8 cellular contexts compared by ENCODE assay signal in genomic region chrX:100410083-100410590, GRCh38. TPM values are rescaled to one million over a fixed set of nuclear protein-coding genes. Genes with fewer than 3 reads are reported as not detected.
DNase-seq lines count a peak whose midpoint lies in the region; ATAC-seq and TF ChIP-seq lines count a peak whose summit lies in the region.

Gene PCDH19, minus strand, starts transcription at chrX:100410273. Its CDS starts 1,676 bp downstream, at chrX:100408597.

- POLR2A ChIA-PET in IMR-90 (lab: Charles Lee; ENCODE audit: unreplicated experiment): no interaction called here

- H3K4me2 ChIP-seq in IMR-90 (ENCODE audit: low read depth, low read length) (peak within 1 kb of the TSS; percentile 55), neuronal stem cell (ENCODE audit: insufficient read depth, low read length, poor library complexity, severe bottlenecking) (peak within 1 kb of the TSS; percentile 66)

- H4K20me1 ChIP-seq in IMR-90 (ENCODE audit: insufficient read depth, low read length): no peaks in the 10 kb centered on the region

- H2BK15ac ChIP-seq in IMR-90 (ENCODE audit: low read depth, low read length) (no peak within 1 kb of the TSS), neuronal stem cell (ENCODE audit: low read length) (no peak within 1 kb of the TSS)

- ATAC-seq in IMR-90 (ENCODE audit: low read depth): peak; percentile 81
- peak; percentile 74 to 94 for ATAC-seq in activated T-cell treated with anti-CD3 and anti-CD28 coated beads, Interleukin-2, amount 50 U/mL, for 72 hours (replicated peaks in 1 of 2)
- no peak for ATAC-seq in GM21423 (IDR thresholded peaks at IDR 0.05; ENCODE audit: unreplicated experiment)

- H4K8ac ChIP-seq in IMR-90 (ENCODE audit: low read depth in 2 of 2, low read length in 2 of 2): no peak within 1 kb of the TSS
- H4K8ac ChIP-seq in neuronal stem cell (ENCODE audit: low read depth, low read length): no peak within 1 kb of the TSS

- peak within 1 kb of the TSS; percentile 81 for H2AFZ ChIP-seq in IMR-90 (replicated peaks; ENCODE audit: low read length, poor library complexity)
- H2AFZ ChIP-seq in neuronal stem cell (ENCODE audit: low read length): peak within 1 kb of the TSS; percentile 92

- H3K27me3 ChIP-seq in IMR-90 (ENCODE audit: control insufficient read depth, insufficient read depth, low read length) (peaks cover 36% of the 10 kb centered on the region), neuronal stem cell (ENCODE audit: control insufficient read depth in 3 of 3, insufficient read depth in 3 of 3, low read depth in 1 of 3, low read length in 3 of 3) (peaks cover 5 to 58% (median 18%) of the 10 kb centered on the region in 3 experiments)

- H2AK9ac ChIP-seq in IMR-90 (replicated peaks; ENCODE audit: low read depth, low read length, poor library complexity): no peak within 1 kb of the TSS

- TF ChIP-seq RAD21 in IMR-90 (IDR thresholded peaks at IDR 0.05; ENCODE audit: low read length): no peak

- H3K14ac ChIP-seq in IMR-90 (replicated peaks; ENCODE audit: low read depth, low read length): no peak within 1 kb of the TSS
- H3K14ac ChIP-seq in neuronal stem cell (ENCODE audit: low read length): no peak within 1 kb of the TSS

- H2BK20ac ChIP-seq in IMR-90 (ENCODE audit: low read depth, low read length): no peak within 1 kb of the TSS

- 43% methylated on average over 24 of the region's 49 CpGs; no CpG with 5 or more reads in 1 of the 2 experiments for WGBS in IMR-90 (ENCODE audit: extremely low coverage in 2 of 2, insufficient read length in 1 of 2), 2 experiments
- WGBS in neuronal stem cell (ENCODE audit: extremely low coverage in 2 of 2, insufficient read length in 2 of 2, insufficient replicate concordance in 1 of 2), 2 donors: no CpG with 5 or more reads among the region's 49 CpGs

- H2BK5ac ChIP-seq in IMR-90 (ENCODE audit: low read depth, low read length, poor library complexity, severe bottlenecking) (no peak within 1 kb of the TSS), neuronal stem cell (ENCODE audit: low read length) (no peak within 1 kb of the TSS)

- H3K79me1 ChIP-seq in IMR-90 (ENCODE audit: low read depth in 1 of 2, low read length in 2 of 2) (no peaks in the 10 kb centered on the region), neuronal stem cell (ENCODE audit: low read depth, low read length) (no peaks in the 10 kb centered on the region)

- CTCF ChIA-PET in Calu3 (lab: Charles Lee) (no interaction called here), IMR-90 (lab: Yijun Ruan, JAX) (no interaction called here)

- peak; percentile 36 for DNase-seq in Calu3
- peak; percentile 17 for DNase-seq in IMR-90
- DNase-seq in activated T-cell treated with anti-CD3 and anti-CD28 coated beads, Interleukin-2, amount 50 U/mL, for 72 hours: peak; percentile 51 to 52
- peak; percentile 62 for DNase-seq in germinal center (ENCODE audit: low spot score)
- DNase-seq in neuronal stem cell (ENCODE audit: low spot score): no peak
- DNase-seq in type B pancreatic cell (ENCODE audit: extremely low spot score, unreplicated experiment): peak; percentile 88
- DNase-seq in G401 (ENCODE audit: low spot score): no peak

- no peaks in the 10 kb centered on the region for H3K9me1 ChIP-seq in IMR-90 (ENCODE audit: insufficient read depth, low read length)

- in situ Hi-C loops in IMR-90 (cut with MboI; ENCODE audit: low sequenced_read_pairs) (no loop called here), G401 (cut with HindIII; ENCODE audit: low sequenced_read_pairs) (no loop called here)

- no peak for TF ChIP-seq POLR2A in IMR-90 (IDR thresholded peaks at IDR 0.05; ENCODE audit: low read depth, low read length)

- H3K4me1 Mint-ChIP-seq in Calu3 (ENCODE audit: low read depth, unreplicated experiment) (no peaks in the 10 kb centered on the region), type B pancreatic cell (ENCODE audit: unreplicated experiment) (peaks cover 32% of the 10 kb centered on the region)
- H3K4me1 Mint-ChIP-seq in activated T-cell treated with anti-CD3 and anti-CD28 coated beads, Interleukin-2, amount 50 U/mL, for 72 hours (ENCODE audit: low read depth): peaks cover 12% of the 10 kb centered on the region

- H3K9me3 Mint-ChIP-seq in Calu3 (ENCODE audit: low read depth, unreplicated experiment) (no peaks in the 10 kb centered on the region), type B pancreatic cell (no peaks in the 10 kb centered on the region)
- H3K9me3 Mint-ChIP-seq in activated T-cell treated with anti-CD3 and anti-CD28 coated beads, Interleukin-2, amount 50 U/mL, for 72 hours: no peaks in the 10 kb centered on the region

- H3K36me3 Mint-ChIP-seq in Calu3 (ENCODE audit: insufficient read depth, unreplicated experiment) (peaks cover 4% of the 10 kb centered on the region), type B pancreatic cell (peaks cover 21% of the 10 kb centered on the region)
- peaks cover 2 to 6% of the 10 kb centered on the region in 2 donors for H3K36me3 Mint-ChIP-seq in activated T-cell treated with anti-CD3 and anti-CD28 coated beads, Interleukin-2, amount 50 U/mL, for 72 hours (ENCODE audit: insufficient read depth in 2 of 2)

- H3K36me3 ChIP-seq in IMR-90 (ENCODE audit: control insufficient read depth, insufficient read depth, low read length) (no peaks in the 10 kb centered on the region), neuronal stem cell (replicated peaks in 1 of 2; ENCODE audit: control insufficient read depth in 2 of 2, insufficient read depth in 2 of 2, low read length in 2 of 2) (peaks cover 0 to 22% of the 10 kb centered on the region in 2 donors)

- H3K27ac Mint-ChIP-seq in Calu3 (ENCODE audit: unreplicated experiment): no peak within 1 kb of the TSS
- no peak within 1 kb of the TSS for H3K27ac Mint-ChIP-seq in activated T-cell treated with anti-CD3 and anti-CD28 coated beads, Interleukin-2, amount 50 U/mL, for 72 hours
- H3K27ac Mint-ChIP-seq in type B pancreatic cell: peak within 1 kb of the TSS; percentile 75

- peaks cover 49% of the 10 kb centered on the region for H3K27me3 Mint-ChIP-seq in Calu3 (ENCODE audit: unreplicated experiment)
- peaks cover 74% of the 10 kb centered on the region for H3K27me3 Mint-ChIP-seq in activated T-cell treated with anti-CD3 and anti-CD28 coated beads, Interleukin-2, amount 50 U/mL, for 72 hours (ENCODE audit: low read depth)
- peaks cover 71% of the 10 kb centered on the region for H3K27me3 Mint-ChIP-seq in type B pancreatic cell

- H2BK120ac ChIP-seq in IMR-90 (ENCODE audit: low read depth, low read length) (no peak within 1 kb of the TSS), neuronal stem cell (ENCODE audit: low read depth, low read length) (no peak within 1 kb of the TSS)

- H3K27ac ChIP-seq in IMR-90 (ENCODE audit: insufficient read depth, low read length) (no peak within 1 kb of the TSS), neuronal stem cell (replicated peaks; ENCODE audit: low read length) (no peak within 1 kb of the TSS)

- peak within 1 kb of the TSS; percentile 3 for H2BK12ac ChIP-seq in neuronal stem cell (ENCODE audit: low read length)

- no peak within 1 kb of the TSS for H4K5ac ChIP-seq in IMR-90 (ENCODE audit: low read depth, low read length)

- H3K4me3 ChIP-seq in IMR-90 (ENCODE audit: insufficient read depth, low read depth, low read length): 0 out of 2 replicates have a peak within 1 kb of the TSS, but pooled peaks have one; percentile 4
- H3K4me3 ChIP-seq in neuronal stem cell (ENCODE audit: low read length in 2 of 2): peak within 1 kb of the TSS; percentile 71 to 86

- H3K23ac ChIP-seq in IMR-90 (ENCODE audit: low read depth, low read length): no peak within 1 kb of the TSS
- H3K23ac ChIP-seq in neuronal stem cell (ENCODE audit: low read depth, low read length, poor library complexity): no peak within 1 kb of the TSS

- dilution Hi-C loops in IMR-90 (cut with HindIII; ENCODE audit: low sequenced_read_pairs, unreplicated experiment): no loop called here

- TF ChIP-seq CTCF in Calu3 (IDR thresholded peaks at IDR 0.05; ENCODE audit: unreplicated experiment) (no peak), IMR-90 (conservative IDR thresholded peaks at IDR 0.05; ENCODE audit: low read depth, low read length) (no peak), type B pancreatic cell (conservative IDR thresholded peaks at IDR 0.05) (no peak)

- H3K18ac ChIP-seq in IMR-90 (ENCODE audit: low read depth, low read length): no peak within 1 kb of the TSS
- peak within 1 kb of the TSS; percentile 71 for H3K18ac ChIP-seq in neuronal stem cell (ENCODE audit: low read length)

- H3K4ac ChIP-seq in IMR-90 (ENCODE audit: low read depth, low read length) (no peak within 1 kb of the TSS), neuronal stem cell (ENCODE audit: low read length) (no peak within 1 kb of the TSS)

- BruUV-seq in Calu3 (replicated peaks; lab: Mats Ljungman, UMichigan) (no TSS peak), IMR-90 (replicated peaks; lab: Mats Ljungman, UMichigan) (no TSS peak)

- H3K9ac ChIP-seq in IMR-90 (ENCODE audit: low read depth, low read length): no peak within 1 kb of the TSS
- H3K9ac ChIP-seq in neuronal stem cell (ENCODE audit: low read depth, low read length, poor library complexity): peak within 1 kb of the TSS; percentile 77

- peak within 1 kb of the TSS; percentile 69 for H3K4me3 Mint-ChIP-seq in Calu3 (ENCODE audit: low read depth, unreplicated experiment)
- peak within 1 kb of the TSS; percentile 76 to 79 for H3K4me3 Mint-ChIP-seq in activated T-cell treated with anti-CD3 and anti-CD28 coated beads, Interleukin-2, amount 50 U/mL, for 72 hours
- H3K4me3 Mint-ChIP-seq in type B pancreatic cell: peak within 1 kb of the TSS; percentile 99

- no peak within 1 kb of the TSS for H3K56ac ChIP-seq in IMR-90 (ENCODE audit: extremely low read depth, insufficient read depth, low read length)

- H3K9me3 ChIP-seq in IMR-90 (ENCODE audit: control insufficient read depth, insufficient read depth, low read length): peaks cover 14% of the 10 kb centered on the region
- H3K9me3 ChIP-seq in neuronal stem cell (replicated peaks in 1 of 2; ENCODE audit: control insufficient read depth in 2 of 2, insufficient read depth in 1 of 2, low read depth in 1 of 2, low read length in 2 of 2): peaks cover 8 to 19% of the 10 kb centered on the region in 2 donors

- intact Hi-C loops in Calu3 (cut with micrococcal nuclease; ENCODE audit: unreplicated experiment): no loop called here
- intact Hi-C loops in IMR-90 (cut with micrococcal nuclease): no loop called here

- H4K91ac ChIP-seq in IMR-90 (ENCODE audit: insufficient read depth, low read depth, low read length): no peak within 1 kb of the TSS
- no peak within 1 kb of the TSS for H4K91ac ChIP-seq in neuronal stem cell (ENCODE audit: low read depth, low read length, poor library complexity)

- no peak within 1 kb of the TSS for H2AK5ac ChIP-seq in IMR-90 (ENCODE audit: low read depth, low read length)
- H2AK5ac ChIP-seq in neuronal stem cell (ENCODE audit: low read depth, low read length): no peak within 1 kb of the TSS

- H3K4me1 ChIP-seq in IMR-90 (ENCODE audit: control insufficient read depth, insufficient read depth, low read length) (no peaks in the 10 kb centered on the region), neuronal stem cell (ENCODE audit: control insufficient read depth in 2 of 2, insufficient read depth in 1 of 2, low read depth in 1 of 2, low read length in 2 of 2) (peaks cover 2 to 7% of the 10 kb centered on the region in 2 donors)

RNA-seq across cellular contexts. Expression of gene PCDH19, which starts in this region (rescaled TPM):
- total RNA-seq in Calu3 (2022) (0.02 and 0.50 TPM in 2 replicates), IMR-90 (2012; rRNA removed) (not detected in 2 replicates), type B pancreatic cell (ENCODE audit: low replicate concordance) (61.6 and 122 TPM in 2 replicates)
- not detected in 2 replicates for polyA plus RNA-seq in IMR-90 (2012; rRNA removed)
- polyA plus RNA-seq in IMR-90 (2012; cell fraction: cytosol; rRNA removed): under 0.01 TPM in 2 replicates
- 0.01 and 0.02 TPM in 2 replicates for polyA plus RNA-seq in IMR-90 (2012; cell fraction: nucleus; rRNA removed; ENCODE audit: low replicate concordance)
- not detected for total RNA-seq in activated T-cell treated with anti-CD3 and anti-CD28 coated beads, Interleukin-2, amount 50 U/mL, for 72 hours
- 3.0 TPM for polyA plus RNA-seq in neuronal stem cell (2013, experiment 1 of 2)
- 5.4 TPM for polyA plus RNA-seq in neuronal stem cell (2013, experiment 2 of 2)
- 0.06 and 0.37 TPM in 2 replicates for total RNA-seq in G401 (2014; rRNA removed; shearing (Covaris generic))

Comparison
In these comparisons a context has a peak if more than half of its experiments do, and no peak if none do; other contexts are left out.
1. RNA of gene PCDH19 (total RNA-seq): 61.6 to 122 TPM in type B pancreatic cell; 0.02 to 0.50 TPM in Calu3, 0.06 to 0.37 TPM in G401, not detected in IMR-90 and not detected in activated T-cell treated with anti-CD3 and anti-CD28 coated beads, Interleukin-2, amount 50 U/mL, for 72 hours; every median in the first group is over 10 times any median in the second.
2. Peak in DNase-seq in Calu3; RNA of the gene not detected or under 1 TPM.
3. Peak in DNase-seq, ATAC-seq, H3K4me3 ChIP-seq and H3K4me2 ChIP-seq in IMR-90; RNA of the gene not detected or under 1 TPM.
4. Peak in DNase-seq and ATAC-seq in activated T-cell treated with anti-CD3 and anti-CD28 coated beads, Interleukin-2, amount 50 U/mL, for 72 hours; RNA of the gene not detected or under 1 TPM.
5. DNase-seq: peak in germinal center (single experiment) and type B pancreatic cell (single experiment); none in neuronal stem cell (single experiment) and G401 (single experiment).
6. Peak in every context shown above with its lines, with median percentiles within 50 percentile points of each other: H3K4me3 Mint-ChIP-seq.